In genomic region chr12:2999265-2999841, GRCh38 we compare ENCODE assay signal across 16 cellular contexts. TPM values are rescaled to one million over a fixed set of nuclear protein-coding genes. Genes with fewer than 3 reads are reported as not detected.
DNase-seq lines count a peak whose midpoint lies in the region; ATAC-seq and TF ChIP-seq lines count a peak whose summit lies in the region.
"Had no signal": no experiment of that assay in that cellular context is flagged by ENCODE, and none has a peak within 500 bp of the region (broad histone marks: within the 10 kb centered on the region; RNA-seq: fewer than 3 reads in every experiment).

No MANE protein-coding gene starts in this region.

- H3K9ac ChIP-seq in iPS-15b (ENCODE audit: low read depth, low read length): no peak overlapping the region
- H3K9ac ChIP-seq: KMS-11 had no signal

- H3K4me3 Mint-ChIP-seq in WTC11 (no peak overlapping the region), CD14-positive monocyte (no peak overlapping the region)
- H3K4me3 Mint-ChIP-seq: activated CD4-positive, alpha-beta T cell treated with anti-CD3 and anti-CD28 coated beads for 36 hours; stimulated activated naive CD8-positive, alpha-beta T cell treated with anti-CD3 and anti-CD28 coated beads, Interleukin-15, Interleukin-2, amounts not matched to agents 100 ng/mL and 50 ng/mL, for 24 hours; T-helper 17 cell had no signal

- no peak for TF ChIP-seq CTCF in WTC11 (IDR thresholded peaks at IDR 0.05)
- TF ChIP-seq CTCF in psoas muscle (IDR thresholded peaks at IDR 0.05): no peak
- no peak for TF ChIP-seq CTCF in GM10248 (IDR thresholded peaks at IDR 0.05; ENCODE audit: control extremely low read depth, extremely low read depth, low read depth, missing control alignments)
- TF ChIP-seq CTCF in CD14-positive monocyte (IDR thresholded peaks at IDR 0.05): no peak

- ATAC-seq in WTC11 (peak; percentile 63), psoas muscle (peak; percentile 34 to 68 (median 55)), GM18511 (IDR thresholded peaks at IDR 0.05; ENCODE audit: unreplicated experiment) (no peak)
- ATAC-seq: activated CD4-positive, alpha-beta T cell treated with anti-CD3 and anti-CD28 coated beads for 36 hours; T-helper 17 cell had no signal

- H3K36me3 ChIP-seq in H7 (replicated peaks; ENCODE audit: control insufficient read depth, insufficient read depth, low read length) (peaks cover 25% of the 10 kb centered on the region), iPS-15b (ENCODE audit: control insufficient read depth, insufficient read depth, low read length) (peaks cover 10% of the 10 kb centered on the region), psoas muscle (ENCODE audit: insufficient read depth in 1 of 2, low read depth in 1 of 2) (peaks cover 0 to 29% of the 10 kb centered on the region in 2 donors)
- H3K36me3 ChIP-seq: sigmoid colon had no signal

- H3K36me3 Mint-ChIP-seq in WTC11: peaks cover 33% of the 10 kb centered on the region
- H3K36me3 Mint-ChIP-seq in CD14-positive monocyte: no peaks in the 10 kb centered on the region

- intact Hi-C loops in psoas muscle (cut with DNase I): loop anchor here (2.0 to 5.0 kb wide), 2 partner anchors 37 kb away; no protein-coding TSS in a partner anchor
- intact Hi-C loops in CD14-positive monocyte (cut with micrococcal nuclease): no loop called here

- H3K27me3 Mint-ChIP-seq in WTC11 (ENCODE audit: low read depth) (no peaks in the 10 kb centered on the region), CD14-positive monocyte (ENCODE audit: low read depth in 3 of 3) (peaks cover 2 to 4% (median 4%) of the 10 kb centered on the region in 3 donors)
- H3K27me3 Mint-ChIP-seq: activated CD4-positive, alpha-beta T cell treated with anti-CD3 and anti-CD28 coated beads for 36 hours; stimulated activated naive CD8-positive, alpha-beta T cell treated with anti-CD3 and anti-CD28 coated beads, Interleukin-15, Interleukin-2, amounts not matched to agents 100 ng/mL and 50 ng/mL, for 24 hours had no signal

- H3K4me1 Mint-ChIP-seq in WTC11 (peaks cover 49% of the 10 kb centered on the region), CD14-positive monocyte (no peaks in the 10 kb centered on the region)
- H3K4me1 Mint-ChIP-seq: activated CD4-positive, alpha-beta T cell treated with anti-CD3 and anti-CD28 coated beads for 36 hours; T-helper 17 cell had no signal

- DNase-seq in H7: peak; percentile 89
- peak; percentile 70 for DNase-seq in WTC11 (ENCODE audit: low spot score)
- peak; percentile 35 to 84 for DNase-seq in psoas muscle
- DNase-seq in GM10248 (ENCODE audit: extremely low spot score): no peak
- DNase-seq in NCI-H345 treated with DMSO at 0.1 percent for 48 hours (lab: John Stamatoyannopoulos, UW; ENCODE audit: unreplicated experiment): no peak
- DNase-seq in CD14-positive monocyte (ENCODE audit: low spot score): no peak
- DNase-seq: activated CD4-positive, alpha-beta T cell treated with anti-CD3 and anti-CD28 coated beads for 36 hours; activated T-cell treated with anti-CD3 and anti-CD28 coated beads for 4 hours; Calu3; NCI-H1417 treated with DMSO at 0.1 percent for 48 hours; sigmoid colon; T-helper 17 cell had no signal

- H3K9me3 Mint-ChIP-seq in WTC11: no peaks in the 10 kb centered on the region
- no peaks in the 10 kb centered on the region for H3K9me3 Mint-ChIP-seq in CD14-positive monocyte
- H3K9me3 Mint-ChIP-seq: stimulated activated naive CD8-positive, alpha-beta T cell treated with anti-CD3 and anti-CD28 coated beads, Interleukin-15, Interleukin-2, amounts not matched to agents 100 ng/mL and 50 ng/mL, for 24 hours had no signal

- 30 to 39% (median 36%) methylated on average over 23 of the region's 23 CpGs for WGBS in psoas muscle, 3 donors

- CTCF ChIA-PET in WTC11 (lab: Charles Lee) (interaction anchor here (0.7 to 2.0 kb wide), 14 partner anchors 9 to 301 kb away, joined by 3 to 13 read pairs (median 4); no protein-coding TSS in a partner anchor), GM10248 (lab: Yijun Ruan, JAX) (no interaction called here)

- H3K9me3 ChIP-seq in iPS-15b (ENCODE audit: control insufficient read depth, insufficient read depth, low read length): no peaks in the 10 kb centered on the region
- no peaks in the 10 kb centered on the region for H3K9me3 ChIP-seq in psoas muscle
- H3K9me3 ChIP-seq: sigmoid colon had no signal

- POLR2A ChIA-PET in WTC11 (lab: Charles Lee) (interaction anchor here (1.0 to 1.3 kb wide), 4 partner anchors 12 to 108 kb away, joined by 3 to 12 read pairs (median 4); partner anchors contain the start of gene TEAD4), GM10248 (lab: Yijun Ruan, JAX) (no interaction called here)

- peaks cover 16% of the 10 kb centered on the region for H3K4me1 ChIP-seq in iPS-15b (ENCODE audit: control insufficient read depth, insufficient read depth, low read length)
- peaks cover 76% of the 10 kb centered on the region for H3K4me1 ChIP-seq in psoas muscle

- H3K27me3 ChIP-seq in H7 (ENCODE audit: control insufficient read depth, insufficient read depth, low read length) (no peaks in the 10 kb centered on the region), iPS-15b (ENCODE audit: control insufficient read depth, insufficient read depth, low read length) (no peaks in the 10 kb centered on the region), psoas muscle (ENCODE audit: insufficient read depth in 3 of 3, low read length in 2 of 3) (no peaks in the 10 kb centered on the region)
- H3K27me3 ChIP-seq: sigmoid colon had no signal

- H3K27ac ChIP-seq in psoas muscle: peak overlapping the region; percentile 90
- H3K27ac ChIP-seq: KMS-11 had no signal

- H3K27ac Mint-ChIP-seq in WTC11 (peak overlapping the region; percentile 92; the same call in 1 of the 2 replicates), CD14-positive monocyte (no peak overlapping the region)
- H3K27ac Mint-ChIP-seq: activated CD4-positive, alpha-beta T cell treated with anti-CD3 and anti-CD28 coated beads for 36 hours; stimulated activated naive CD8-positive, alpha-beta T cell treated with anti-CD3 and anti-CD28 coated beads, Interleukin-15, Interleukin-2, amounts not matched to agents 100 ng/mL and 50 ng/mL, for 24 hours; T-helper 17 cell had no signal

- H3K4me3 ChIP-seq in H7 (ENCODE audit: insufficient read depth, low read depth, low read length) (no peak overlapping the region), iPS-15b (ENCODE audit: low read depth, low read length) (peak overlapping the region; percentile 26), psoas muscle (peak overlapping the region; percentile 44)
- H3K4me3 ChIP-seq: sigmoid colon had no signal

TF ChIP-seq in WTC11, 78 proteins besides CTCF, POLR2A, EP300 and RAD21:
- no peak for TF ChIP-seq SOX15 (CRISPR knock-in tag; IDR thresholded peaks at IDR 0.05)
- 0 out of 2 replicates have a peak, but pooled peaks have one; percentile 8 for TF ChIP-seq ZNF281 (CRISPR knock-in tag; IDR thresholded peaks at IDR 0.05)

RNA-seq across cellular contexts. Expression of gene TEAD4, which starts 40.2 kb away (rescaled TPM):
- 67.7 and 70.9 TPM in 2 replicates for total RNA-seq in H7 (2014; rRNA removed; shearing (Covaris generic))
- total RNA-seq in WTC11 (2021) (75.8 to 96.8 TPM (median 78.2 TPM) in 3 replicates), psoas muscle (100 to 1,000 TPM in 3 of 4 donors, 10 to 100 TPM in 1; 96.2 to 236 (median 171) TPM)
- polyA plus RNA-seq in psoas muscle (10 to 100 TPM; 71.2 to 88.7 (median 81.4) TPM), CD14-positive monocyte (not detected)
- total RNA-seq: T-helper 17 cell had no signal

Comparison
In these comparisons a context has a peak if more than half of its experiments do, and no peak if none do; other contexts are left out.
1. DNase-seq: peak in H7 (single experiment), WTC11 (single experiment) and psoas muscle (2 of 2); none in GM10248 (single experiment), NCI-H345 treated with DMSO at 0.1 percent for 48 hours (single experiment) and CD14-positive monocyte (single experiment).
2. intact Hi-C loops: an anchor here in psoas muscle (2.0 to 5.0 kb wide); none called in CD14-positive monocyte.